In the genomic region with DNA sequence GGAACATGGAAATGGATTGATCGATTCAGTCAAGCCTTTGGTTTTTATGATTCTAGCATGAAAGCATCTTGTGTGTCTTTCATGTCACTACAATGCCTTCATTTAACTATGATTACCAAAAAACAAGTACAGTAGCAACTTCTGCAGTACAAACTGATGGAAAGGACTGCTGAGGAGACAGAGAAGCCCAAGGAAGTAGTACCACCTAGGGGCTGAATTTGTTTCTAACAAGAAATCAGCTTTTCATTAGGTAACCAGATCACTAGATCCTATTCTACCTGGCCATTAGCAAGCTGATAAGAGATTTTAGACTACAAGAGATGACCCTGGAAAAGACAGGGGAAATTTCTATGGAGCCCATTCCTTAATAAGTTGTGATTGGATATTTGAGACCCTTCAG, we compare ENCODE assay signal across 8 cellular contexts. TPM values are rescaled to one million over a fixed set of nuclear protein-coding genes. Genes with fewer than 3 reads are reported as not detected.
DNase-seq lines count a peak whose midpoint lies in the region; ATAC-seq and TF ChIP-seq lines count a peak whose summit lies in the region.

No MANE protein-coding gene starts in this region.

- no peak overlapping the region for H3K27ac Mint-ChIP-seq in MCF 10A (ENCODE audit: low read depth, unreplicated experiment)

- DNase-seq in KBM-7 (peak; percentile 34), MCF 10A (ENCODE audit: unreplicated experiment) (peak; percentile 40), cortex of kidney (lab: John Stamatoyannopoulos, UW) (no peak)
- DNase-seq in activated CD8-positive, alpha-beta memory T cell treated with anti-CD3 and anti-CD28 coated beads for 24 hours = no peak
- no peak for DNase-seq in effector memory CD4-positive, alpha-beta T cell

- in situ Hi-C loops in KBM-7 (cut with MboI; ENCODE audit: low pct_unique_long_range_greater_than_20kb, low sequenced_read_pairs) = no loop called here

- peaks cover 11% of the 10 kb centered on the region for H3K4me1 ChIP-seq in DOHH2 (ENCODE audit: control insufficient read depth, low read length)
- H3K4me1 ChIP-seq in effector memory CD4-positive, alpha-beta T cell (ENCODE audit: control insufficient read depth, insufficient read depth, low read length, poor library complexity, severe bottlenecking) = peaks cover 11% of the 10 kb centered on the region

- no peaks in the 10 kb centered on the region for H3F3A ChIP-seq in DOHH2 (ENCODE audit: control insufficient read depth, insufficient read depth)
- no peaks in the 10 kb centered on the region for H3F3A ChIP-seq in neural cell (ENCODE audit: insufficient read depth, low read length, poor library complexity, severe bottlenecking)

- H3K79me2 ChIP-seq in DOHH2 (ENCODE audit: control insufficient read depth, low read length) (no peaks in the 10 kb centered on the region), neural cell (replicated peaks; ENCODE audit: insufficient read depth, low read length) (no peaks in the 10 kb centered on the region)

- H3K4me2 ChIP-seq in DOHH2 (ENCODE audit: low read length) (no peak overlapping the region), neural cell (ENCODE audit: low read length) (no peak overlapping the region)

- TF ChIP-seq RAD21 in neural cell (conservative IDR thresholded peaks at IDR 0.05) = peak; percentile 53

- H3K4me3 Mint-ChIP-seq in MCF 10A (ENCODE audit: unreplicated experiment) = no peak overlapping the region

- H3K36me3 Mint-ChIP-seq in MCF 10A (ENCODE audit: insufficient read depth, unreplicated experiment) = no peaks in the 10 kb centered on the region

- H2AFZ ChIP-seq in neural cell (ENCODE audit: low read depth, low read length) = no peak overlapping the region

- H4K20me1 ChIP-seq in DOHH2 (ENCODE audit: control insufficient read depth, insufficient read depth, low read depth, low read length) (no peaks in the 10 kb centered on the region), neural cell (ENCODE audit: insufficient read depth) (no peaks in the 10 kb centered on the region)

- TF ChIP-seq EP300 in neural cell (conservative IDR thresholded peaks at IDR 0.05; ENCODE audit: poor library complexity, severe bottlenecking) = no peak

- TF ChIP-seq CTCF in DOHH2 (IDR thresholded peaks at IDR 0.05; ENCODE audit: low read depth, low read length, poor library complexity, severe bottlenecking) (peak; percentile 12), MCF 10A (IDR thresholded peaks at IDR 0.05; ENCODE audit: unreplicated experiment) (peak; percentile 32), neural cell (IDR thresholded peaks at IDR 0.05; ENCODE audit: poor library complexity, severe bottlenecking) (peak; percentile 40)

- no peaks in the 10 kb centered on the region for H3K27me3 Mint-ChIP-seq in MCF 10A (ENCODE audit: insufficient read depth, unreplicated experiment)

- no peaks in the 10 kb centered on the region for H3K36me3 ChIP-seq in DOHH2 (ENCODE audit: control insufficient read depth, low read length)
- no peaks in the 10 kb centered on the region for H3K36me3 ChIP-seq in neural cell (ENCODE audit: insufficient read depth, low read length)
- no peaks in the 10 kb centered on the region for H3K36me3 ChIP-seq in effector memory CD4-positive, alpha-beta T cell (ENCODE audit: control insufficient read depth, insufficient read depth, low read length)

- H3K9me3 ChIP-seq in DOHH2 (ENCODE audit: control insufficient read depth, insufficient read depth, low read length) (no peaks in the 10 kb centered on the region), neural cell (ENCODE audit: low read length) (no peaks in the 10 kb centered on the region)
- no peaks in the 10 kb centered on the region for H3K9me3 ChIP-seq in effector memory CD4-positive, alpha-beta T cell (ENCODE audit: control insufficient read depth, low read length)

- H3K27ac ChIP-seq in DOHH2 (ENCODE audit: low read depth, low read length) = no peak overlapping the region
- no peak overlapping the region for H3K27ac ChIP-seq in neural cell (ENCODE audit: low read length)
- H3K27ac ChIP-seq in effector memory CD4-positive, alpha-beta T cell (ENCODE audit: insufficient read depth, low read length, poor library complexity, severe bottlenecking) = no peak overlapping the region

- no peak for ATAC-seq in GM19023 (IDR thresholded peaks at IDR 0.05; ENCODE audit: unreplicated experiment)

- H3K4me1 Mint-ChIP-seq in MCF 10A (ENCODE audit: insufficient read depth, unreplicated experiment) = no peaks in the 10 kb centered on the region

- no peak overlapping the region for H3K9ac ChIP-seq in neural cell (ENCODE audit: low read length)

- H3K9me2 ChIP-seq in DOHH2 (replicated peaks; ENCODE audit: control insufficient read depth, low read length) (no peaks in the 10 kb centered on the region; the same call in 1 of the 2 replicates), neural cell (ENCODE audit: insufficient read depth, low read length) (no peaks in the 10 kb centered on the region)

- intact Hi-C loops in MCF 10A (cut with micrococcal nuclease) = loop anchor here (1.0 kb wide), 1 partner anchor 172 kb away; no protein-coding TSS in a partner anchor

- H3K27me3 ChIP-seq in DOHH2 (ENCODE audit: control insufficient read depth, low read length) (no peaks in the 10 kb centered on the region), neural cell (ENCODE audit: insufficient read depth, low read depth, low read length) (no peaks in the 10 kb centered on the region)
- H3K27me3 ChIP-seq in effector memory CD4-positive, alpha-beta T cell (replicated peaks; ENCODE audit: control insufficient read depth, insufficient read depth, low read length, poor library complexity, severe bottlenecking) = no peaks in the 10 kb centered on the region

- POLR2A ChIA-PET in MCF 10A (lab: Yijun Ruan, JAX) = interaction anchor here (0.8 kb wide), 1 partner anchor 1482 kb away, joined by 3 read pairs; the partner anchor contains the start of gene RPP30

- no TSS peak for BruUV-seq in MCF 10A (replicated peaks; lab: Mats Ljungman, UMichigan)

- H3K4me3 ChIP-seq in DOHH2 (ENCODE audit: low read length) (no peak overlapping the region), neural cell (ENCODE audit: low read length) (no peak overlapping the region)
- H3K4me3 ChIP-seq in effector memory CD4-positive, alpha-beta T cell (ENCODE audit: insufficient read depth, low read depth, low read length, poor library complexity, severe bottlenecking) = no peak overlapping the region

- CTCF ChIA-PET in MCF 10A (lab: Yijun Ruan, JAX) = interaction anchor here (0.5 to 1.1 kb wide), 6 partner anchors 13 to 360 kb away, joined by 3 to 7 read pairs (median 4); no protein-coding TSS in a partner anchor

- H3K9me3 Mint-ChIP-seq in MCF 10A (ENCODE audit: unreplicated experiment) = no peaks in the 10 kb centered on the region

TF ChIP-seq in neural cell, 6 proteins besides CTCF, POLR2A, EP300 and RAD21:
- no peak for TF ChIP-seq TAF1 (IDR thresholded peaks at IDR 0.05; ENCODE audit: low read depth)
- TF ChIP-seq POLR2AphosphoS5 (IDR thresholded peaks at IDR 0.05) = no peak
- peak; percentile 21 for TF ChIP-seq SMC3 (conservative IDR thresholded peaks at IDR 0.05; ENCODE audit: poor library complexity)
- TF ChIP-seq EZH2 (IDR thresholded peaks at IDR 0.05; ENCODE audit: borderline replicate concordance, insufficient read depth, low read length, poor library complexity, severe bottlenecking) = no peak
- TF ChIP-seq, protein P1, sequence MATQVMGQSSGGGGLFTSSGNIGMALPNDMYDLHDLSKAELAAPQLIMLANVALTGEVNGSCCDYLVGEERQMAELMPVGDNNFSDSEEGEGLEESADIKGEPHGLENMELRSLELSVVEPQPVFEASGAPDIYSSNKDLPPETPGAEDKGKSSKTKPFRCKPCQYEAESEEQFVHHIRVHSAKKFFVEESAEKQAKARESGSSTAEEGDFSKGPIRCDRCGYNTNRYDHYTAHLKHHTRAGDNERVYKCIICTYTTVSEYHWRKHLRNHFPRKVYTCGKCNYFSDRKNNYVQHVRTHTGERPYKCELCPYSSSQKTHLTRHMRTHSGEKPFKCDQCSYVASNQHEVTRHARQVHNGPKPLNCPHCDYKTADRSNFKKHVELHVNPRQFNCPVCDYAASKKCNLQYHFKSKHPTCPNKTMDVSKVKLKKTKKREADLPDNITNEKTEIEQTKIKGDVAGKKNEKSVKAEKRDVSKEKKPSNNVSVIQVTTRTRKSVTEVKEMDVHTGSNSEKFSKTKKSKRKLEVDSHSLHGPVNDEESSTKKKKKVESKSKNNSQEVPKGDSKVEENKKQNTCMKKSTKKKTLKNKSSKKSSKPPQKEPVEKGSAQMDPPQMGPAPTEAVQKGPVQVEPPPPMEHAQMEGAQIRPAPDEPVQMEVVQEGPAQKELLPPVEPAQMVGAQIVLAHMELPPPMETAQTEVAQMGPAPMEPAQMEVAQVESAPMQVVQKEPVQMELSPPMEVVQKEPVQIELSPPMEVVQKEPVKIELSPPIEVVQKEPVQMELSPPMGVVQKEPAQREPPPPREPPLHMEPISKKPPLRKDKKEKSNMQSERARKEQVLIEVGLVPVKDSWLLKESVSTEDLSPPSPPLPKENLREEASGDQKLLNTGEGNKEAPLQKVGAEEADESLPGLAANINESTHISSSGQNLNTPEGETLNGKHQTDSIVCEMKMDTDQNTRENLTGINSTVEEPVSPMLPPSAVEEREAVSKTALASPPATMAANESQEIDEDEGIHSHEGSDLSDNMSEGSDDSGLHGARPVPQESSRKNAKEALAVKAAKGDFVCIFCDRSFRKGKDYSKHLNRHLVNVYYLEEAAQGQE (IDR thresholded peaks at IDR 0.05; ENCODE audit: borderline replicate concordance) = no peak
- TF ChIP-seq MXI1 (conservative IDR thresholded peaks at IDR 0.05; ENCODE audit: poor library complexity, severe bottlenecking) = no peak

RNA-seq across cellular contexts. Expression of gene IFIT1, which starts 3.2 kb away (rescaled TPM):
- 0.17 and 0.26 TPM in 2 replicates for total RNA-seq in MCF 10A (2022)
- 0.20 TPM in 1 of 2 replicates, not detected in the other for polyA plus RNA-seq in neural cell
- polyA minus RNA-seq in neural cell = not detected in 2 replicates

RNA-seq across cellular contexts. Expression of gene IFIT1B, which starts 11.4 kb away (rescaled TPM):
- total RNA-seq in MCF 10A (2022) = not detected in 2 replicates
- not detected in 2 replicates for polyA plus RNA-seq in neural cell
- polyA minus RNA-seq in neural cell = not detected in 2 replicates

RNA-seq across cellular contexts. Expression of gene IFIT5, which starts 25.1 kb away (rescaled TPM):
- total RNA-seq in MCF 10A (2022) = 11.2 and 12.8 TPM in 2 replicates
- polyA plus RNA-seq in neural cell = 14.9 and 16.3 TPM in 2 replicates
- 48.5 and 49.3 TPM in 2 replicates for polyA minus RNA-seq in neural cell

Comparison
In these comparisons a context has a peak if more than half of its experiments do, and no peak if none do; other contexts are left out.
1. DNase-seq: peak in KBM-7 (single experiment) and MCF 10A (single experiment); none in activated CD8-positive, alpha-beta memory T cell treated with anti-CD3 and anti-CD28 coated beads for 24 hours (single experiment), effector memory CD4-positive, alpha-beta T cell (0 of 3) and cortex of kidney (single experiment).
2. Peak in every context shown above with its lines, with median percentiles within 50 percentile points of each other: CTCF ChIP-seq.